Comparison of ENCODE assay signal across 8 cellular contexts in genomic region chr5:141914154-141914743, GRCh38. TPM values are rescaled to one million over a fixed set of nuclear protein-coding genes. Genes with fewer than 3 reads are reported as not detected.
DNase-seq lines count a peak whose midpoint lies in the region; ATAC-seq and TF ChIP-seq lines count a peak whose summit lies in the region.

No MANE protein-coding gene starts in this region.

- H3K4me1 Mint-ChIP-seq in WTC11: peaks cover 29% of the 10 kb centered on the region

- POLR2A ChIA-PET in AG04450 (lab: Yijun Ruan, JAX): no interaction called here
- POLR2A ChIA-PET in WTC11 (lab: Charles Lee): interaction anchor here (0.8 to 1.9 kb wide), 2 partner anchors 10 to 241 kb away, joined by 3 to 7 read pairs; partner anchors contain the start of gene DELE1

- H3K27ac ChIP-seq in AG04450 (ENCODE audit: low read depth, low read length) (no peak overlapping the region), fibroblast of lung (ENCODE audit: insufficient read depth, low read length) (no peak overlapping the region), muscle layer of duodenum (ENCODE audit: low read length) (no peak overlapping the region), tibial artery (no peak overlapping the region)

- H3K9ac ChIP-seq in fibroblast of lung (ENCODE audit: insufficient read depth, low read length): no peak overlapping the region

- peaks cover 3% of the 10 kb centered on the region for H3K4me1 ChIP-seq in fibroblast of lung (ENCODE audit: control insufficient read depth, extremely low read depth, insufficient read depth, low read length)
- peaks cover 0 to 7% of the 10 kb centered on the region in 2 donors for H3K4me1 ChIP-seq in muscle layer of duodenum (ENCODE audit: control insufficient read depth in 1 of 2, insufficient read depth in 2 of 2, low read length in 2 of 2)
- H3K4me1 ChIP-seq in tibial artery: peaks cover 0 to 12% (median 6%) of the 10 kb centered on the region in 4 donors

- H3K27me3 ChIP-seq in AG04450 (ENCODE audit: control insufficient read depth, insufficient read depth, low read length): peaks cover 45% of the 10 kb centered on the region
- peaks cover 5% of the 10 kb centered on the region for H3K27me3 ChIP-seq in fibroblast of lung (ENCODE audit: control insufficient read depth, insufficient read depth, low read length)
- H3K27me3 ChIP-seq in muscle layer of duodenum (ENCODE audit: low read depth, low read length): no peaks in the 10 kb centered on the region
- H3K27me3 ChIP-seq in tibial artery: peaks cover 0 to 9% of the 10 kb centered on the region in 2 donors

- no peak for DNase-seq in AG04450 (ENCODE audit: low read depth, low spot score)
- DNase-seq in GM13976 (ENCODE audit: low spot score): peak; percentile 67
- peak; percentile 77 for DNase-seq in WTC11 (ENCODE audit: low spot score)
- peak in 1 of 2 donors; percentile 6 for DNase-seq in fibroblast of lung (ENCODE audit: low read depth in 2 of 2)
- peak; percentile 47 to 72 for DNase-seq in tibial artery
- no peak for DNase-seq in HPDE6-E6E7 (ENCODE audit: extremely low spot score)

- peak; percentile 12; the same call in 1 of the 2 replicates for TF ChIP-seq CTCF in AG04450 (IDR thresholded peaks at IDR 0.05; ENCODE audit: low read depth, low read length)
- peak; percentile 6 for TF ChIP-seq CTCF in GM13976 (IDR thresholded peaks at IDR 0.05; ENCODE audit: borderline replicate concordance, control extremely low read depth, extremely low read depth, insufficient read depth, missing control alignments)
- no peak for TF ChIP-seq CTCF in WTC11 (IDR thresholded peaks at IDR 0.05)
- peak; percentile 16 to 17 for TF ChIP-seq CTCF in fibroblast of lung (conservative IDR thresholded peaks at IDR 0.05 in 1 of 2, IDR thresholded peaks at IDR 0.05 in 1 of 2; ENCODE audit: low read depth in 1 of 2, low read length in 2 of 2)
- TF ChIP-seq CTCF in tibial artery (IDR thresholded peaks at IDR 0.05): peak; percentile 2 to 19

- peak overlapping the region; percentile 40 for H3K4me3 ChIP-seq in AG04450 (ENCODE audit: low read depth, low read length)
- peak overlapping the region in 3 of 4 experiments; percentile 35 to 52 (median 40) for H3K4me3 ChIP-seq in fibroblast of lung (replicated peaks in 1 of 4; ENCODE audit: control extremely low read depth in 1 of 4, insufficient read depth in 1 of 4, low read depth in 3 of 4, low read length in 4 of 4)
- peak overlapping the region; percentile 42 to 64 for H3K4me3 ChIP-seq in muscle layer of duodenum (ENCODE audit: low read depth in 1 of 2, low read length in 2 of 2)
- peak overlapping the region; percentile 39 to 42 for H3K4me3 ChIP-seq in tibial artery

- H3K79me2 ChIP-seq in fibroblast of lung (ENCODE audit: control insufficient read depth, insufficient read depth, low read length): no peaks in the 10 kb centered on the region

- H4K20me1 ChIP-seq in fibroblast of lung (ENCODE audit: control insufficient read depth, extremely low read depth, insufficient read depth, low read length): no peaks in the 10 kb centered on the region

- H3K9me3 ChIP-seq in AG04450 (ENCODE audit: control insufficient read depth, insufficient read depth, low read length): no peaks in the 10 kb centered on the region
- no peaks in the 10 kb centered on the region for H3K9me3 ChIP-seq in fibroblast of lung (ENCODE audit: control insufficient read depth, insufficient read depth, low read depth, low read length)
- no peaks in the 10 kb centered on the region for H3K9me3 ChIP-seq in muscle layer of duodenum (ENCODE audit: control insufficient read depth in 1 of 2, low read length in 2 of 2)
- H3K9me3 ChIP-seq in tibial artery: no peaks in the 10 kb centered on the region

- no peak overlapping the region for H3K27ac Mint-ChIP-seq in WTC11

- H3K27me3 Mint-ChIP-seq in WTC11 (ENCODE audit: low read depth): peaks cover 27% of the 10 kb centered on the region

- in situ Hi-C loops in GM13976 (cut with MboI; ENCODE audit: low sequenced_read_pairs, unreplicated experiment): no loop called here

- H3K36me3 ChIP-seq in fibroblast of lung (ENCODE audit: control insufficient read depth, insufficient read depth, low read length) (no peaks in the 10 kb centered on the region), muscle layer of duodenum (ENCODE audit: control insufficient read depth in 1 of 2, insufficient read depth in 2 of 2, low read length in 2 of 2) (no peaks in the 10 kb centered on the region), tibial artery (no peaks in the 10 kb centered on the region)

- CTCF ChIA-PET in AG04450 (lab: Charles Lee): interaction anchor here (1.2 to 2.8 kb wide), 9 partner anchors 8 to 250 kb away, joined by 3 to 11 read pairs (median 5); partner anchors contain the start of gene PCDH1
- CTCF ChIA-PET in WTC11 (lab: Charles Lee): interaction anchor here (0.6 to 7.8 kb wide), 15 partner anchors 10 to 575 kb away, joined by 3 to 74 read pairs (median 5); partner anchors contain the start of genes DELE1, PCDH1 and RNF14

- no peaks in the 10 kb centered on the region for H3K36me3 Mint-ChIP-seq in WTC11

- intact Hi-C loops in tibial artery (cut with DNase I; ENCODE audit: low total_unique reads): no loop called here

- ATAC-seq in HG03139 (IDR thresholded peaks at IDR 0.05; ENCODE audit: unreplicated experiment) (peak; percentile 69), WTC11 (peak; percentile 79)

- peak overlapping the region; percentile 75 for H3K4me2 ChIP-seq in fibroblast of lung (ENCODE audit: extremely low read depth, insufficient read depth, low read length)

- H3K4me3 Mint-ChIP-seq in WTC11: peak overlapping the region; percentile 66

- H3K9me3 Mint-ChIP-seq in WTC11: no peaks in the 10 kb centered on the region

- H2AFZ ChIP-seq in fibroblast of lung (ENCODE audit: low read length): peak overlapping the region; percentile 58

TF ChIP-seq in WTC11, 78 proteins besides CTCF, POLR2A, EP300 and RAD21 (continues in another document):
- TF ChIP-seq, protein P1, sequence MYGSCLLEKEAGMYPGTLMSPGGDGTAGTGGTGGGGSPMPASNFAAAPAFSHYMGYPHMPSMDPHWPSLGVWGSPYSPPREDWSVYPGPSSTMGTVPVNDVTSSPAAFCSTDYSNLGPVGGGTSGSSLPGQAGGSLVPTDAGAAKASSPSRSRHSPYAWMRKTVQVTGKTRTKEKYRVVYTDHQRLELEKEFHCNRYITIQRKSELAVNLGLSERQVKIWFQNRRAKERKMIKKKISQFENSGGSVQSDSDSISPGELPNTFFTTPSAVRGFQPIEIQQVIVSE (CRISPR knock-in tag; IDR thresholded peaks at IDR 0.05; ENCODE audit: borderline replicate concordance): no peak
- TF ChIP-seq KAT7 (CRISPR knock-in tag; IDR thresholded peaks at IDR 0.05; ENCODE audit: borderline replicate concordance) (0 out of 2 replicates have a peak, but pooled peaks have one; percentile 56), E2F5 (CRISPR knock-in tag; IDR thresholded peaks at IDR 0.05) (no peak), ZNF423 (CRISPR knock-in tag; IDR thresholded peaks at IDR 0.05) (no peak)
- TF ChIP-seq, protein P2, sequence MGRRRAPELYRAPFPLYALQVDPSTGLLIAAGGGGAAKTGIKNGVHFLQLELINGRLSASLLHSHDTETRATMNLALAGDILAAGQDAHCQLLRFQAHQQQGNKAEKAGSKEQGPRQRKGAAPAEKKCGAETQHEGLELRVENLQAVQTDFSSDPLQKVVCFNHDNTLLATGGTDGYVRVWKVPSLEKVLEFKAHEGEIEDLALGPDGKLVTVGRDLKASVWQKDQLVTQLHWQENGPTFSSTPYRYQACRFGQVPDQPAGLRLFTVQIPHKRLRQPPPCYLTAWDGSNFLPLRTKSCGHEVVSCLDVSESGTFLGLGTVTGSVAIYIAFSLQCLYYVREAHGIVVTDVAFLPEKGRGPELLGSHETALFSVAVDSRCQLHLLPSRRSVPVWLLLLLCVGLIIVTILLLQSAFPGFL (CRISPR knock-in tag; IDR thresholded peaks at IDR 0.05; ENCODE audit: borderline replicate concordance): no peak

RNA-seq across cellular contexts. Expression of gene DELE1, which starts 9.4 kb away (rescaled TPM):
- 54.7 and 72.3 TPM in 2 replicates for polyA plus RNA-seq in AG04450 (2011; rRNA removed)
- 54.0 and 88.1 TPM in 2 replicates for polyA minus RNA-seq in AG04450 (2011; rRNA and poly(A)+ RNA removed)
- 79.3 to 83.8 TPM (median 81.5 TPM) in 3 replicates for total RNA-seq in WTC11 (2021)
- total RNA-seq in fibroblast of lung: 30.6 and 38.6 TPM in 2 replicates
- 34.0 and 40.5 TPM in 2 replicates for polyA plus RNA-seq in fibroblast of lung
- 37.7 and 37.9 TPM in 2 replicates for polyA plus RNA-seq in fibroblast of lung (2012)
- 72.8 and 108 TPM in 2 replicates for polyA minus RNA-seq in fibroblast of lung (ENCODE audit: low replicate concordance)

RNA-seq across cellular contexts. Expression of gene PCDH1, which starts 36.0 kb away (rescaled TPM):
- 0.11 and 0.12 TPM in 2 replicates for polyA plus RNA-seq in AG04450 (2011; rRNA removed)
- polyA minus RNA-seq in AG04450 (2011; rRNA and poly(A)+ RNA removed): 0.30 and 0.46 TPM in 2 replicates
- 105 to 108 TPM (median 108 TPM) in 3 replicates for total RNA-seq in WTC11 (2021)
- 0.66 and 2.3 TPM in 2 replicates for total RNA-seq in fibroblast of lung
- polyA plus RNA-seq in fibroblast of lung: 0.09 and 1.6 TPM in 2 replicates
- 0.08 and 1.5 TPM in 2 replicates for polyA plus RNA-seq in fibroblast of lung (2012)
- polyA minus RNA-seq in fibroblast of lung (ENCODE audit: low replicate concordance): 11.4 TPM in 1 of 2 replicates, not detected in the other

RNA-seq across cellular contexts. Expression of gene PCDH12, which starts 43.8 kb away (rescaled TPM):
- polyA plus RNA-seq in AG04450 (2011; rRNA removed) (not detected in 2 replicates), fibroblast of lung (0.01 and 0.02 TPM in 2 replicates)
- polyA minus RNA-seq in AG04450 (2011; rRNA and poly(A)+ RNA removed): not detected in 2 replicates
- total RNA-seq in WTC11 (2021) (0.02 to 0.33 TPM in 2 of 3 replicates, not detected in the other), fibroblast of lung (under 0.01 TPM in 1 of 2 replicates, not detected in the other)
- 0.03 and 0.05 TPM in 2 replicates for polyA plus RNA-seq in fibroblast of lung (2012)
- 0.24 TPM in 1 of 2 replicates, not detected in the other for polyA minus RNA-seq in fibroblast of lung (ENCODE audit: low replicate concordance)

RNA-seq across cellular contexts. Expression of gene RNF14, which starts 54.7 kb away (rescaled TPM):
- polyA plus RNA-seq in AG04450 (2011; rRNA removed): 38.1 and 39.0 TPM in 2 replicates
- polyA minus RNA-seq in AG04450 (2011; rRNA and poly(A)+ RNA removed): 25.2 and 31.0 TPM in 2 replicates
- 17.0 to 22.6 TPM (median 20.5 TPM) in 3 replicates for total RNA-seq in WTC11 (2021)
- total RNA-seq in fibroblast of lung: 49.1 and 62.9 TPM in 2 replicates
- polyA plus RNA-seq in fibroblast of lung: 53.1 and 65.3 TPM in 2 replicates
- polyA plus RNA-seq in fibroblast of lung (2012): 51.9 and 63.9 TPM in 2 replicates
- polyA minus RNA-seq in fibroblast of lung (ENCODE audit: low replicate concordance): 62.5 and 74.9 TPM in 2 replicates

Comparison
In these comparisons a context has a peak if more than half of its experiments do, and no peak if none do; other contexts are left out.
1. DNase-seq: peak in GM13976 (single experiment), WTC11 (single experiment) and tibial artery (2 of 2); none in AG04450 (single experiment) and HPDE6-E6E7 (single experiment).
2. RNA of gene PCDH1, which starts 36.0 kb away (total RNA-seq): 105 to 108 TPM in WTC11; 0.66 to 2.3 TPM in fibroblast of lung; every median in the first group is over 10 times any median in the second.
3. Peak in every context shown above with its lines, with median percentiles within 50 percentile points of each other: H3K4me3 ChIP-seq.